8 cellular contexts compared by ENCODE assay signal in genomic region chr11:65384301-65384889, GRCh38. TPM values are rescaled to one million over a fixed set of nuclear protein-coding genes. Genes with fewer than 3 reads are reported as not detected.
DNase-seq lines count a peak whose midpoint lies in the region; ATAC-seq, FAIRE-seq and TF ChIP-seq lines count a peak whose summit lies in the region.

No MANE protein-coding gene starts in this region.

- H3K27me3 ChIP-seq in dorsolateral prefrontal cortex, result no peaks in the 10 kb centered on the region

- intact Hi-C loops in dorsolateral prefrontal cortex (cut with DNase I), result no loop called here

- H3K9me3 Mint-ChIP-seq in nephron, result no peaks in the 10 kb centered on the region

- H3K4me3 Mint-ChIP-seq in nephron, result peak overlapping the region; percentile 9 to 59 (median 47)

- peak overlapping the region; percentile 99 for H3K27ac ChIP-seq in C4-2B
- H3K27ac ChIP-seq in dorsolateral prefrontal cortex, result peak overlapping the region; percentile 30 to 100 (median 99)

- TF ChIP-seq CTCF in C4-2B (conservative IDR thresholded peaks at IDR 0.05), result no peak
- TF ChIP-seq CTCF in dorsolateral prefrontal cortex (IDR thresholded peaks at IDR 0.05 in 54 of 56, conservative IDR thresholded peaks at IDR 0.05 in 2 of 56; ENCODE audit: low read depth in 1 of 56, partially characterized antibody in 56 of 56), result no peak
- TF ChIP-seq CTCF in nephron (IDR thresholded peaks at IDR 0.05; ENCODE audit: unreplicated experiment in 3 of 3), result no peak
- no peak for TF ChIP-seq CTCF in GM20000 (IDR thresholded peaks at IDR 0.05; ENCODE audit: extremely low read depth, missing control alignments)

- no peak for FAIRE-seq in RCC 7860 (lab: Jason Lieb, UNC)

- H3K4me1 Mint-ChIP-seq in nephron, result peaks cover 42% of the 10 kb centered on the region

- DNase-seq in RCC 7860 (ENCODE audit: low spot score) (peak; percentile 18), dorsolateral prefrontal cortex (no peak), GM20000 (ENCODE audit: low spot score) (no peak), DMS153 (lab: John Stamatoyannopoulos, UW) (no peak)

- no peaks in the 10 kb centered on the region for H3K27me3 Mint-ChIP-seq in nephron (ENCODE audit: low read depth)

- H3K36me3 Mint-ChIP-seq in nephron (ENCODE audit: low read depth), result no peaks in the 10 kb centered on the region

- H3K27ac Mint-ChIP-seq in nephron, result peak overlapping the region; percentile 93 to 97 (median 95)

- no peak for ATAC-seq in GM18858 (IDR thresholded peaks at IDR 0.05; ENCODE audit: unreplicated experiment)
- no peak for ATAC-seq in GM18907 (IDR thresholded peaks at IDR 0.05; ENCODE audit: unreplicated experiment)

- H3K4me3 ChIP-seq in dorsolateral prefrontal cortex, result no peak overlapping the region

RNA-seq across cellular contexts. Expression of gene SLC25A45, which starts 1.9 kb away (rescaled TPM):
- total RNA-seq in dorsolateral prefrontal cortex, result 10 to 100 TPM in 51 of 120 experiments, 1 to 10 TPM in 69; 3.6 to 18.2 (median 9.0) TPM

RNA-seq across cellular contexts. Expression of gene FRMD8, which starts 2.0 kb away (rescaled TPM):
- total RNA-seq in dorsolateral prefrontal cortex, result 10 to 100 TPM; 14.1 to 50.3 (median 21.7) TPM

RNA-seq across cellular contexts. Expression of gene TIGD3, which starts 29.8 kb away (rescaled TPM):
- total RNA-seq in dorsolateral prefrontal cortex, result 1 to 10 TPM in 119 of 120 experiments, under 1 TPM in 1; 0.77 to 4.5 (median 2.4) TPM

RNA-seq across cellular contexts. Expression of gene NEAT1, which starts 38.2 kb away (rescaled TPM):
- total RNA-seq in dorsolateral prefrontal cortex, result 1,000 to 10,000 TPM in 5 of 120 experiments, 100 to 1,000 TPM in 115; 106 to 1,508 (median 405) TPM

RNA-seq across cellular contexts. Expression of gene DPF2, which starts 50.7 kb away (rescaled TPM):
- total RNA-seq in dorsolateral prefrontal cortex, result 100 to 1,000 TPM in 5 of 120 experiments, 10 to 100 TPM in 115; 51.4 to 114 (median 73.5) TPM
